In genomic region chr2:150095361-150095760, GRCh38 we compare ENCODE assay signal across 25 cellular contexts.
A peak's percentile ranks its signal among the peaks of the same experiment; 100 is the strongest.
DNase-seq lines count a peak whose midpoint lies in the region; ATAC-seq, FAIRE-seq and TF ChIP-seq lines count a peak whose summit lies in the region.
"Had no signal": no experiment of that assay in that cellular context is flagged by ENCODE, and none has a peak within 500 bp of the region (broad histone marks: within the 10 kb centered on the region; RNA-seq: fewer than 3 reads in every experiment).

No MANE protein-coding gene starts in this region.

- no peaks in the 10 kb centered on the region for H3K36me3 ChIP-seq in GM23248 (ENCODE audit: low read depth)
- no peaks in the 10 kb centered on the region; a peak in 1 of 8 replicates for H3K36me3 ChIP-seq in H1 (ENCODE audit: control insufficient read depth in 2 of 4, insufficient read depth in 4 of 4, low read length in 3 of 4)
- H3K36me3 ChIP-seq in mesenchymal stem cell (ENCODE audit: control insufficient read depth in 1 of 2, insufficient read depth in 2 of 2, low read depth in 1 of 2, low read length in 2 of 2) = no peaks in the 10 kb centered on the region
- H3K36me3 ChIP-seq in brain microvascular endothelial cell (replicated peaks) = no peaks in the 10 kb centered on the region
- H3K36me3 ChIP-seq: SJSA1 had no signal

- no peaks in the 10 kb centered on the region for H3K36me3 Mint-ChIP-seq in activated T-helper 17 cell treated with anti-CD3 and anti-CD28 coated beads, Interleukin-2, amount 50 U/mL, for 72 hours (ENCODE audit: low read depth)
- H3K36me3 Mint-ChIP-seq: CD4-positive, alpha-beta memory T cell had no signal

- in situ Hi-C loops in GM23248 (cut with MboI) (no loop called here), brain microvascular endothelial cell (cut with HindIII; ENCODE audit: low pct_ligation_motif_present, low sequenced_read_pairs) (no loop called here)

- H4K8ac ChIP-seq in H1 (ENCODE audit: extremely low read depth, insufficient read depth, low read length) (no peak overlapping the region; the same call in 1 of the 2 replicates), mesenchymal stem cell (ENCODE audit: low read length) (no peak overlapping the region)

- TF ChIP-seq CTCF in H1 (IDR thresholded peaks at IDR 0.05; ENCODE audit: control extremely low read depth in 1 of 3, insufficient read depth in 1 of 3, low read depth in 1 of 3, low read length in 3 of 3) = no peak
- TF ChIP-seq CTCF in brain microvascular endothelial cell (IDR thresholded peaks at IDR 0.05; ENCODE audit: low read depth, low read length, missing control alignments) = no peak

- H3K4me1 ChIP-seq in GM23248 (ENCODE audit: insufficient read depth) (peaks cover 18% of the 10 kb centered on the region), H1 (replicated peaks in 1 of 4; ENCODE audit: control insufficient read depth in 3 of 4, insufficient read depth in 4 of 4, low read length in 3 of 4) (no peaks in the 10 kb centered on the region), mesenchymal stem cell (ENCODE audit: control insufficient read depth, insufficient read depth, low read depth, low read length) (no peaks in the 10 kb centered on the region)

- H3K79me1 ChIP-seq in H1 (ENCODE audit: low read depth, low read length) (no peaks in the 10 kb centered on the region), mesenchymal stem cell (replicated peaks; ENCODE audit: low read length, poor library complexity, severe bottlenecking) (no peaks in the 10 kb centered on the region)

- H3K27ac ChIP-seq in GM23248 (no peak overlapping the region), H1 (ENCODE audit: low read depth, low read length) (no peak overlapping the region), mesenchymal stem cell (ENCODE audit: low read length, poor library complexity, severe bottlenecking) (no peak overlapping the region), brain microvascular endothelial cell (no peak overlapping the region)
- H3K27ac ChIP-seq: SJSA1 had no signal

- POLR2A ChIA-PET in H1 (lab: Charles Lee; ENCODE audit: partially characterized antibody) = no interaction called here

- H2BK12ac ChIP-seq in H1 (ENCODE audit: low read depth, low read length) (no peak overlapping the region), mesenchymal stem cell (ENCODE audit: low read length in 2 of 2) (peak overlapping the region in 1 of 2 experiments; percentile 88)

- 0 to 5% methylated on average over 2 of the region's 2 CpGs for WGBS in GM23248 (ENCODE audit: low coverage in 1 of 2, low lambda C conversion rate in 2 of 2, missing lambda C conversion rate in 2 of 2), 2 experiments
- 100% methylated on average over 2 of the region's 2 CpGs; no CpG with 5 or more reads in 1 of the 2 experiments for WGBS in H1 (ENCODE audit: extremely low coverage in 1 of 2, insufficient coverage in 1 of 2, insufficient read length in 1 of 2, insufficient replicate concordance in 2 of 2, low coverage in 1 of 2, low lambda C conversion rate in 2 of 2, missing lambda C conversion rate in 1 of 2), 2 experiments
- 96% methylated on average over 2 of the region's 2 CpGs for WGBS in mesenchymal stem cell

- no peak overlapping the region for H2BK20ac ChIP-seq in H1 (ENCODE audit: low read length)

- no peak for TF ChIP-seq POLR2A in H1 (IDR thresholded peaks at IDR 0.05; ENCODE audit: control extremely low read depth in 1 of 2, low read depth in 2 of 2, low read length in 2 of 2)

- H4K20me1 ChIP-seq in GM23248 (ENCODE audit: insufficient read depth) = no peaks in the 10 kb centered on the region
- no peaks in the 10 kb centered on the region for H4K20me1 ChIP-seq in H1 (replicated peaks in 1 of 2; ENCODE audit: control insufficient read depth in 1 of 2, insufficient read depth in 2 of 2, low read length in 2 of 2)

- H3K23me2 ChIP-seq in H1 (ENCODE audit: low read depth, low read length) = no peaks in the 10 kb centered on the region

- H4K5ac ChIP-seq in H1 (ENCODE audit: insufficient read length, low read depth, low read length) = no peak overlapping the region

- no peaks in the 10 kb centered on the region for H3K79me2 ChIP-seq in GM23248 (ENCODE audit: insufficient read depth)
- no peaks in the 10 kb centered on the region for H3K79me2 ChIP-seq in H1 (ENCODE audit: control insufficient read depth in 1 of 2, insufficient read depth in 2 of 2, low read length in 2 of 2)

- no peak overlapping the region for H3K14ac ChIP-seq in H1 (ENCODE audit: insufficient read length)
- H3K14ac ChIP-seq in mesenchymal stem cell (ENCODE audit: low read length in 2 of 2) = peak overlapping the region in 1 of 2 experiments; percentile 84

- no peaks in the 10 kb centered on the region for H3K9me3 ChIP-seq in GM23248 (ENCODE audit: low read depth)
- no peaks in the 10 kb centered on the region for H3K9me3 ChIP-seq in H1 (ENCODE audit: insufficient read depth in 2 of 2, low read depth in 1 of 2, low read length in 1 of 2)
- no peaks in the 10 kb centered on the region for H3K9me3 ChIP-seq in mesenchymal stem cell (ENCODE audit: control insufficient read depth, low read length)
- H3K9me3 ChIP-seq: Caco-2, SJSA1 had no signal

- TF ChIP-seq EP300 in H1 (IDR thresholded peaks at IDR 0.05; ENCODE audit: borderline replicate concordance in 1 of 2, low read depth in 2 of 2, low read length in 2 of 2) = no peak

- ATAC-seq in activated T-helper 17 cell treated with anti-CD3 and anti-CD28 coated beads, Interleukin-2, amount 50 U/mL, for 72 hours (replicated peaks) = no peak
- ATAC-seq: HepG2 had no signal

- no peak overlapping the region for H2BK15ac ChIP-seq in H1 (ENCODE audit: low read length)
- H2BK15ac ChIP-seq in mesenchymal stem cell (ENCODE audit: low read depth, poor library complexity, severe bottlenecking) = no peak overlapping the region

- H3K9me2 ChIP-seq in GM23248 (ENCODE audit: insufficient read depth) = no peaks in the 10 kb centered on the region

- H3K27ac Mint-ChIP-seq in activated T-helper 17 cell treated with anti-CD3 and anti-CD28 coated beads, Interleukin-2, amount 50 U/mL, for 72 hours = no peak overlapping the region
- H3K27ac Mint-ChIP-seq: CD4-positive, alpha-beta memory T cell had no signal

- H2AFZ ChIP-seq in GM23248 (no peak overlapping the region), H1 (ENCODE audit: low read length) (peak overlapping the region; percentile 78), mesenchymal stem cell (ENCODE audit: low read depth, low read length) (peak overlapping the region; percentile 27)

- H2AK5ac ChIP-seq in H1 (ENCODE audit: low read depth, low read length) = no peak overlapping the region
- no peak overlapping the region for H2AK5ac ChIP-seq in mesenchymal stem cell (ENCODE audit: low read length, severe bottlenecking)

- H3K4me3 Mint-ChIP-seq in activated T-helper 17 cell treated with anti-CD3 and anti-CD28 coated beads, Interleukin-2, amount 50 U/mL, for 72 hours = no peak overlapping the region
- H3K4me3 Mint-ChIP-seq: CD4-positive, alpha-beta memory T cell had no signal

- H2BK120ac ChIP-seq in H1 (replicated peaks; ENCODE audit: low read depth, low read length) = no peak overlapping the region
- H2BK120ac ChIP-seq in mesenchymal stem cell (ENCODE audit: low read depth, low read length) = no peak overlapping the region

- H3K4me3 ChIP-seq in GM23248 (no peak overlapping the region), H1 (ENCODE audit: extremely low read depth in 1 of 4, insufficient read depth in 2 of 4, low read depth in 3 of 4, low read length in 4 of 4) (no peak overlapping the region), mesenchymal stem cell (ENCODE audit: insufficient read depth in 1 of 2, low read depth in 1 of 2, low read length in 2 of 2) (no peak overlapping the region), brain microvascular endothelial cell (ENCODE audit: low read depth, low read length) (no peak overlapping the region)
- H3K4me3 ChIP-seq: SJSA1 had no signal

- H4K91ac ChIP-seq in H1 (replicated peaks; ENCODE audit: insufficient read length, low read length) = no peak overlapping the region
- H4K91ac ChIP-seq in mesenchymal stem cell (ENCODE audit: low read length) = no peak overlapping the region

- H3K4me2 ChIP-seq in GM23248 (ENCODE audit: unreplicated experiment) (no peak overlapping the region), H1 (ENCODE audit: insufficient read depth in 1 of 2, low read depth in 2 of 2, low read length in 2 of 2) (no peak overlapping the region), mesenchymal stem cell (ENCODE audit: low read length, poor library complexity, severe bottlenecking) (no peak overlapping the region)

- no peak overlapping the region for H3K4ac ChIP-seq in H1 (replicated peaks; ENCODE audit: insufficient read length, low read depth, low read length)
- no peak overlapping the region for H3K4ac ChIP-seq in mesenchymal stem cell (ENCODE audit: low read depth in 1 of 2, low read length in 2 of 2)

- no peaks in the 10 kb centered on the region for H3K27me3 ChIP-seq in GM23248 (replicated peaks; ENCODE audit: insufficient read depth)
- peaks cover 0 to 1% (median 0%) of the 10 kb centered on the region in 4 experiments; a peak in 1 of 7 replicates for H3K27me3 ChIP-seq in H1 (replicated peaks in 1 of 4; ENCODE audit: control insufficient read depth in 3 of 4, extremely low read depth in 1 of 4, insufficient read depth in 3 of 4, low read length in 3 of 4)
- no peaks in the 10 kb centered on the region for H3K27me3 ChIP-seq in mesenchymal stem cell (ENCODE audit: control insufficient read depth in 1 of 2, insufficient read depth in 1 of 2, low read length in 2 of 2)
- no peaks in the 10 kb centered on the region for H3K27me3 ChIP-seq in brain microvascular endothelial cell (replicated peaks)
- H3K27me3 ChIP-seq: SJSA1 had no signal

- H3K23ac ChIP-seq in H1 (ENCODE audit: insufficient read length) = no peak overlapping the region
- no peak overlapping the region for H3K23ac ChIP-seq in mesenchymal stem cell (ENCODE audit: low read length in 2 of 2)

- no peak for FAIRE-seq in H1 (lab: Jason Lieb, UNC)
- FAIRE-seq: GM12892, HepG2 had no signal

- TF ChIP-seq RAD21 in H1 (IDR thresholded peaks at IDR 0.05 in 1 of 2, conservative IDR thresholded peaks at IDR 0.05 in 1 of 2; ENCODE audit: low read depth in 2 of 2, low read length in 2 of 2) = no peak

- CTCF ChIA-PET in H1 (lab: Charles Lee; ENCODE audit: partially characterized antibody) = no interaction called here

- H3K18ac ChIP-seq in H1 (ENCODE audit: extremely low read depth, low read length) = no peak overlapping the region
- peak overlapping the region in 1 of 2 experiments; percentile 70 for H3K18ac ChIP-seq in mesenchymal stem cell (ENCODE audit: low read depth in 1 of 2, low read length in 2 of 2)

- peak; percentile 12 for DNase-seq in GM23248
- DNase-seq in NCI-H748 (lab: John Stamatoyannopoulos, UW; ENCODE audit: unreplicated experiment) = peak; percentile 60
- no peak for DNase-seq in H1 (ENCODE audit: low read depth in 1 of 2, low spot score in 2 of 2)
- no peak for DNase-seq in mesenchymal stem cell
- DNase-seq in brain microvascular endothelial cell = no peak
- no peak for DNase-seq in cerebellum (ENCODE audit: low spot score)
- DNase-seq: C1 segment of cervical spinal cord; Caco-2; CD4-positive, alpha-beta memory T cell; GF-D8; H7; KBM-7; MV-4-11; NCI-H1105; NCI-H1694; NCI-H2081; NCI-H226; NCI-H510A treated with DMSO at 0.1 percent for 48 hours; NCI-H82; Right ventricle myocardium superior; RPMI8226 had no signal

- H3K9ac ChIP-seq in GM23248 (no peak overlapping the region), H1 (replicated peaks in 1 of 4; ENCODE audit: extremely low read depth in 1 of 4, low read depth in 3 of 4, low read length in 3 of 4) (no peak overlapping the region), mesenchymal stem cell (ENCODE audit: low read length) (no peak overlapping the region)

- no peaks in the 10 kb centered on the region for H3K27me3 Mint-ChIP-seq in activated T-helper 17 cell treated with anti-CD3 and anti-CD28 coated beads, Interleukin-2, amount 50 U/mL, for 72 hours
- H3K27me3 Mint-ChIP-seq: CD4-positive, alpha-beta memory T cell had no signal

- peaks cover 14% of the 10 kb centered on the region for H3F3A ChIP-seq in GM23248 (ENCODE audit: insufficient read depth)

- H2BK5ac ChIP-seq in H1 (ENCODE audit: low read depth, low read length) = no peak overlapping the region
- H2BK5ac ChIP-seq in mesenchymal stem cell (ENCODE audit: low read depth, low read length, poor library complexity, severe bottlenecking) = no peak overlapping the region

- H3K9me3 Mint-ChIP-seq in activated T-helper 17 cell treated with anti-CD3 and anti-CD28 coated beads, Interleukin-2, amount 50 U/mL, for 72 hours = peaks cover 3% of the 10 kb centered on the region

- H3K4me1 Mint-ChIP-seq in activated T-helper 17 cell treated with anti-CD3 and anti-CD28 coated beads, Interleukin-2, amount 50 U/mL, for 72 hours = no peaks in the 10 kb centered on the region
- H3K4me1 Mint-ChIP-seq: CD4-positive, alpha-beta memory T cell had no signal

- H3K56ac ChIP-seq in H1 (replicated peaks; ENCODE audit: insufficient read length, low read depth, low read length) = no peak overlapping the region

Comparison
In these comparisons a context has a peak if more than half of its experiments do, and no peak if none do; other contexts are left out.
1. DNase-seq: peak in GM23248 (single experiment) and NCI-H748 (single experiment); none in H1 (0 of 2), mesenchymal stem cell (single experiment), brain microvascular endothelial cell (single experiment) and cerebellum (single experiment).